24 cellular contexts compared by ENCODE assay signal in the genomic region with DNA sequence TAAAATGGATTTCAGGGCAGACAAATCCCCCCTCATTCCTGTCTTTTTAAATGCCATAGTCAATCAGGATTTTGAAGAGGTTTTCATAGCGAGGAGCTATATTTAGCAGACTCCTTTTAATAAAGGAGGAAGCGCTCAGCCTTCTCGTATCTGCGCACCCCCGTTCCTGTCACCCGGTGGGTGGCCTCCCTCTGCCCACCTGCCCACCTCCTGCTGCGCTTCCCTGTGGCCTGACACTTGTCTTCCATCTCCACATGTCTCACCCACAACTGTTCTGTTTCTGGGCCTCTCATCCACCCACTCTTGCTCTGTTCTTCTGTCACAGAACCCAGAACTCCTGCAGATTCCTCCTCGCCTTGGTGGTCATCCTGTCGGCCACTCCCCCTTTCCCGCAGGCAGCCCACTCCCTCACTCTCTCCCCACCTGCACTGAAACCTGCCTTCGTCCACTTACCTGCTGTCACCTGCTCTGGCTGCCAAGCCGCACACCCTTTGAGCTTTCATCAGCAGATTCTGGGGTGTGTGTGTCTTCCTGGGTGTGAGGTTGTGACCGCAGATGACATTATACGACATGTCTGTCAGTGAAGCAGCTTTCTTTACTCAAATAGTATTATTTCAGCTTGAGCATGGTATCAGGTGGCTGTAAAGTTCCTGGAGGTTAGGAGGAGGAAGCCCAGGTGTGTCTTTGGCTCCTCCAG.
"Had no signal": no experiment of that assay in that cellular context is flagged by ENCODE, and none has a peak within 500 bp of the region (broad histone marks: within the 10 kb centered on the region; RNA-seq: fewer than 3 reads in every experiment).

No MANE protein-coding gene starts in this region.

- H3K27ac ChIP-seq: adrenal gland, breast epithelium, foreskin keratinocyte, lower lobe of right lung, spleen, testis had no signal

- H3K9me3 ChIP-seq: adrenal gland, breast epithelium, lower lobe of right lung, mucosa of descending colon, spleen, testis had no signal

- H3K27me3 ChIP-seq: adrenal gland, breast epithelium, foreskin keratinocyte, testis had no signal

- H3K27ac Mint-ChIP-seq: activated naive CD8-positive, alpha-beta T cell; activated T-cell treated with anti-CD3 and anti-CD28 coated beads, Interleukin-2, amount 50 U/mL, for 24 hours; activated T-helper 2 cell treated with anti-CD3 and anti-CD28 coated beads, Interferon-gamma antibody, Interleukin-2, Interleukin-4, amounts not matched to agents 10 μg/mL and 5 μg/mL and 100 μg/mL, durations not matched to agents 14 hours and 24 hours and 36 hours; progenitor cell of endocrine pancreas; T-cell; T-helper 2 cell treated with Interferon-gamma antibody and Interleukin-4, amounts not matched to agents 5 μg/mL and 100 μg/mL, for 36 hours had no signal

- H3K4me1 ChIP-seq: adrenal gland, breast epithelium, foreskin keratinocyte, lower lobe of right lung, spleen, testis had no signal

- H3K9me3 Mint-ChIP-seq: activated T-cell treated with anti-CD3 and anti-CD28 coated beads, Interleukin-2, amount 50 U/mL, for 24 hours; activated T-helper 2 cell treated with anti-CD3 and anti-CD28 coated beads, Interferon-gamma antibody, Interleukin-2, Interleukin-4, amounts not matched to agents 10 μg/mL and 5 μg/mL and 100 μg/mL, durations not matched to agents 14 hours and 24 hours and 36 hours; T-cell; T-helper 2 cell treated with Interferon-gamma antibody and Interleukin-4, amounts not matched to agents 5 μg/mL and 100 μg/mL, for 36 hours had no signal

- H3K4me1 Mint-ChIP-seq: T-cell had no signal

- H3K36me3 ChIP-seq: adrenal gland, breast epithelium, lower lobe of right lung, spleen had no signal

- H3K36me3 Mint-ChIP-seq: activated naive CD8-positive, alpha-beta T cell; T-cell had no signal

- FAIRE-seq: astrocyte, endometrium, TTC549 had no signal

- H3K27me3 Mint-ChIP-seq: progenitor cell of endocrine pancreas had no signal

- H3K4me3 ChIP-seq: adrenal gland, breast epithelium, lower lobe of right lung, mucosa of descending colon, spleen, testis had no signal

- H3K4me3 Mint-ChIP-seq: activated naive CD8-positive, alpha-beta T cell; activated T-cell treated with anti-CD3 and anti-CD28 coated beads, Interleukin-2, amount 50 U/mL, for 24 hours; neural crest cell; T-cell; T-helper 2 cell treated with Interferon-gamma antibody and Interleukin-4, amounts not matched to agents 5 μg/mL and 100 μg/mL, for 36 hours had no signal

- ATAC-seq: foreskin keratinocyte, lower lobe of right lung, mucosa of descending colon, T-cell had no signal

- DNase-seq: activated naive CD4-positive, alpha-beta T cell; activated T-cell treated with anti-CD3 and anti-CD28 coated beads, Interleukin-2, amount 50 U/mL, for 24 hours; adrenal gland; cerebellar nuclear complex; cortex of kidney; foreskin keratinocyte; hypothalamus; lower lobe of right lung; mesendoderm; mucosa of descending colon; spleen; stimulated activated CD4-positive, alpha-beta T cell treated with anti-CD3 and anti-CD28 coated beads, Interleukin-4, amount 100 ng/mL, for 1 hour; stimulated activated naive CD4-positive, alpha-beta T cell; T-cell; testis had no signal
